1 cellular context compared by ENCODE assay signal in the genomic region with DNA sequence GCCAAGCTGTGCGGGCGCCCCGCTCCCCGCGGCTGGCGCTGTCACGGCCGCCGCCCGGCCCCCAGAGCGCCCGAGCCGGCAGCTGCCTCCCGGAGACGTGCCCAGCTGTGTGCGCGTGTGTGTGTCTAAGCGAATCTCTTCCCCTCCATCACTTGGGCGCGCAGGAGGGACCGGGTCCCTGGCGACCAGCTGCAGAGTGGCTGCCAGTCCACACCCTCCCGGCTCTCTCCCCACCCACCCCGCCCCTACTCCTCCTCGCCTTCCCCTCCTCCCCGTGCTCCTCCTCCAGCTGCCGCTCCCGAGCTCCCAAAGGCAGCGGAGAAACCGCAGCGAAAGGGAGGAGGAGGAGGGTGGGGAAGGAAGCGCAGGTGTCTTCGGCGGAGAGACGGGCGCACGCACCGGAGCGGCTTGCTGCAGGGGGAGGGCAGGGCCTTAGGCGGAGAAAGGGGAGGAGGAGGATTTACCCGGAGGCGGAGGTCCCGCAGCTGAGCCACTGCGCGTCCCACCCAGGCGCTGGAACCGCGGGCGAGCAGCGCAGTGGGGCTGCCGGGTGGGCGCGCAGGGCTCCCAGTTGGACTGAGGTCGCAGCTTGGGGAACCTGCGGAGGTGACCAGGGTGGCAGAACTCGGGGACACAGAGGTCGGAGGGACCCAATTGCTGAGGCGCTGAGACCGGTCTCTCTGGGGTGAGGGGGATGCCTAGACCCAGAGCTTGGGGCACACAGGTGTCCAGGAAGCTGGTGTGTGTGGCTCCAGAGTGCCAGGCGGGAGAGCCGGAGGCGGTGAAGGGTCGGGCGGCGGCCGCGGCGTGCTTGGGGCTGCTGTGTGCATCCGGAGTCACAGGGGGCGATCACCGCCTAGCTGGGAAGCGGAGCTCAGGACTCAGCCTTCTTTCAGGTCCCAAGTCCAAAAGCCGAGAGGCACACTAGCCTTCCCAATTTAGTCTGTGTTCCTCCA.
TF ChIP-seq lines count a peak whose summit lies in the region.

A gene with protein sequence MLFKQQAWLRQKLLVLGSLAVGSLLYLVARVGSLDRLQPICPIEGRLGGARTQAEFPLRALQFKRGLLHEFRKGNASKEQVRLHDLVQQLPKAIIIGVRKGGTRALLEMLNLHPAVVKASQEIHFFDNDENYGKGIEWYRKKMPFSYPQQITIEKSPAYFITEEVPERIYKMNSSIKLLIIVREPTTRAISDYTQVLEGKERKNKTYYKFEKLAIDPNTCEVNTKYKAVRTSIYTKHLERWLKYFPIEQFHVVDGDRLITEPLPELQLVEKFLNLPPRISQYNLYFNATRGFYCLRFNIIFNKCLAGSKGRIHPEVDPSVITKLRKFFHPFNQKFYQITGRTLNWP (minus strand): TSS at position 198 of the 956 bp plus-strand sequence. CDS start 280,178 bp downstream, outside the sequence.

TF ChIP-seq in HepG2, 621 proteins besides CTCF, POLR2A, EP300 and RAD21 (continued from another document and continues in another):
- no peak for TF ChIP-seq CEBPZ (IDR thresholded peaks at IDR 0.05; ENCODE audit: low read length)
- no peak for TF ChIP-seq DZIP1 (CRISPR knock-in tag; IDR thresholded peaks at IDR 0.05)
- no peak; the same call in 1 of the 2 replicates for TF ChIP-seq ZBTB7A (CRISPR knock-in tag; IDR thresholded peaks at IDR 0.05)
- TF ChIP-seq, protein P1, sequence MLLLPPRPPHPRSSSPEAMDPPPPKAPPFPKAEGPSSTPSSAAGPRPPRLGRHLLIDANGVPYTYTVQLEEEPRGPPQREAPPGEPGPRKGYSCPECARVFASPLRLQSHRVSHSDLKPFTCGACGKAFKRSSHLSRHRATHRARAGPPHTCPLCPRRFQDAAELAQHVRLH (CRISPR knock-in tag; IDR thresholded peaks at IDR 0.05; ENCODE audit: borderline replicate concordance, low read depth) = no peak
- TF ChIP-seq, protein P2, sequence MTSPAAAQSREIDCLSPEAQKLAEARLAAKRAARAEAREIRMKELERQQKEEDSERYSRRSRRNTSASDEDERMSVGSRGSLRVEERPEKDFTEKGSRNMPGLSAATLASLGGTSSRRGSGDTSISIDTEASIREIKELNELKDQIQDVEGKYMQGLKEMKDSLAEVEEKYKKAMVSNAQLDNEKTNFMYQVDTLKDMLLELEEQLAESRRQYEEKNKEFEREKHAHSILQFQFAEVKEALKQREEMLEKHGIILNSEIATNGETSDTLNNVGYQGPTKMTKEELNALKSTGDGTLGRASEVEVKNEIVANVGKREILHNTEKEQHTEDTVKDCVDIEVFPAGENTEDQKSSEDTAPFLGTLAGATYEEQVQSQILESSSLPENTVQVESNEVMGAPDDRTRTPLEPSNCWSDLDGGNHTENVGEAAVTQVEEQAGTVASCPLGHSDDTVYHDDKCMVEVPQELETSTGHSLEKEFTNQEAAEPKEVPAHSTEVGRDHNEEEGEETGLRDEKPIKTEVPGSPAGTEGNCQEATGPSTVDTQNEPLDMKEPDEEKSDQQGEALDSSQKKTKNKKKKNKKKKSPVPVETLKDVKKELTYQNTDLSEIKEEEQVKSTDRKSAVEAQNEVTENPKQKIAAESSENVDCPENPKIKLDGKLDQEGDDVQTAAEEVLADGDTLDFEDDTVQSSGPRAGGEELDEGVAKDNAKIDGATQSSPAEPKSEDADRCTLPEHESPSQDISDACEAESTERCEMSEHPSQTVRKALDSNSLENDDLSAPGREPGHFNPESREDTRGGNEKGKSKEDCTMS (CRISPR knock-in tag; conservative IDR thresholded peaks at IDR 0.05) = no peak
- no peak for TF ChIP-seq FOSL1 (CRISPR knock-in tag; IDR thresholded peaks at IDR 0.05; ENCODE audit: borderline replicate concordance)
- TF ChIP-seq MAFG (CRISPR knock-in tag; IDR thresholded peaks at IDR 0.05) = no peak
- TF ChIP-seq, protein P3, sequence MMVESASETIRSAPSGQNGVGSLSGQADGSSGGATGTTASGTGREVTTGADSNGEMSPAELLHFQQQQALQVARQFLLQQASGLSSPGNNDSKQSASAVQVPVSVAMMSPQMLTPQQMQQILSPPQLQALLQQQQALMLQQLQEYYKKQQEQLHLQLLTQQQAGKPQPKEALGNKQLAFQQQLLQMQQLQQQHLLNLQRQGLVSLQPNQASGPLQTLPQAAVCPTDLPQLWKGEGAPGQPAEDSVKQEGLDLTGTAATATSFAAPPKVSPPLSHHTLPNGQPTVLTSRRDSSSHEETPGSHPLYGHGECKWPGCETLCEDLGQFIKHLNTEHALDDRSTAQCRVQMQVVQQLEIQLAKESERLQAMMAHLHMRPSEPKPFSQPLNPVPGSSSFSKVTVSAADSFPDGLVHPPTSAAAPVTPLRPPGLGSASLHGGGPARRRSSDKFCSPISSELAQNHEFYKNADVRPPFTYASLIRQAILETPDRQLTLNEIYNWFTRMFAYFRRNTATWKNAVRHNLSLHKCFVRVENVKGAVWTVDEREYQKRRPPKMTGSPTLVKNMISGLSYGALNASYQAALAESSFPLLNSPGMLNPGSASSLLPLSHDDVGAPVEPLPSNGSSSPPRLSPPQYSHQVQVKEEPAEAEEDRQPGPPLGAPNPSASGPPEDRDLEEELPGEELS (CRISPR knock-in tag; IDR thresholded peaks at IDR 0.05) = peak; percentile 35; the same call in 1 of the 2 replicates
- TF ChIP-seq, protein P4, sequence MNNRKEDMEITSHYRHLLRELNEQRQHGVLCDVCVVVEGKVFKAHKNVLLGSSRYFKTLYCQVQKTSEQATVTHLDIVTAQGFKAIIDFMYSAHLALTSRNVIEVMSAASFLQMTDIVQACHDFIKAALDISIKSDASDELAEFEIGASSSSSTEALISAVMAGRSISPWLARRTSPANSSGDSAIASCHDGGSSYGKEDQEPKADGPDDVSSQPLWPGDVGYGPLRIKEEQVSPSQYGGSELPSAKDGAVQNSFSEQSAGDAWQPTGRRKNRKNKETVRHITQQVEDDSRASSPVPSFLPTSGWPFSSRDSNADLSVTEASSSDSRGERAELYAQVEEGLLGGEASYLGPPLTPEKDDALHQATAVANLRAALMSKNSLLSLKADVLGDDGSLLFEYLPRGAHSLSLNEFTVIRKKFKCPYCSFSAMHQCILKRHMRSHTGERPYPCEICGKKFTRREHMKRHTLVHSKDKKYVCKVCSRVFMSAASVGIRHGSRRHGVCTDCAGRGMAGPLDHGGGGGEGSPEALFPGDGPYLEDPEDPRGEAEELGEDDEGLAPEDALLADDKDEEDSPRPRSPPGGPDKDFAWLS (CRISPR knock-in tag; IDR thresholded peaks at IDR 0.05; ENCODE audit: borderline replicate concordance) = no peak
- no peak for TF ChIP-seq SCMH1 (CRISPR knock-in tag; IDR thresholded peaks at IDR 0.05; ENCODE audit: borderline replicate concordance)
- no peak for TF ChIP-seq ZFYVE20 (CRISPR knock-in tag; IDR thresholded peaks at IDR 0.05; ENCODE audit: borderline replicate concordance, low read depth)
- TF ChIP-seq SAFB2 (CRISPR knock-in tag; IDR thresholded peaks at IDR 0.05; ENCODE audit: borderline replicate concordance, low read depth) = no peak
- TF ChIP-seq SP1 (IDR thresholded peaks at IDR 0.05) = no peak
- no peak for TF ChIP-seq SP1 (CRISPR knock-in tag; IDR thresholded peaks at IDR 0.05)
- TF ChIP-seq SMARCC2 (IDR thresholded peaks at IDR 0.05) = no peak
- no peak for TF ChIP-seq NONO (IDR thresholded peaks at IDR 0.05)
- peak; percentile 56; the same call in 1 of the 2 replicates for TF ChIP-seq NONO (CRISPR knock-in tag; conservative IDR thresholded peaks at IDR 0.05)
- TF ChIP-seq, protein P5, sequence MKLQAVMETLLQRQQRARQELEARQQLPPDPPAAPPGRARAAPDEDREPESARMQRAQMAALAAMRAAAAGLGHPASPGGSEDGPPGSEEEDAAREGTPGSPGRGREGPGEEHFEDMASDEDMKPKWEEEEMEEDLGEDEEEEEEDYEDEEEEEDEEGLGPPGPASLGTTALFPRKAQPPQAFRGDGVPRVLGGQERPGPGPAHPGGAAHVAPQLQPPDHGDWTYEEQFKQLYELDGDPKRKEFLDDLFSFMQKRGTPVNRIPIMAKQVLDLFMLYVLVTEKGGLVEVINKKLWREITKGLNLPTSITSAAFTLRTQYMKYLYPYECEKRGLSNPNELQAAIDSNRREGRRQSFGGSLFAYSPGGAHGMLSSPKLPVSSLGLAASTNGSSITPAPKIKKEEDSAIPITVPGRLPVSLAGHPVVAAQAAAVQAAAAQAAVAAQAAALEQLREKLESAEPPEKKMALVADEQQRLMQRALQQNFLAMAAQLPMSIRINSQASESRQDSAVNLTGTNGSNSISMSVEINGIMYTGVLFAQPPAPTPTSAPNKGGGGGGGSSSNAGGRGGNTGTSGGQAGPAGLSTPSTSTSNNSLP (IDR thresholded peaks at IDR 0.05; ENCODE audit: low read depth, low read length) = no peak
- TF ChIP-seq SYNCRIP (IDR thresholded peaks at IDR 0.05; ENCODE audit: insufficient read depth, low read depth, low read length) = no peak
- no peak for TF ChIP-seq ZBTB21 (CRISPR knock-in tag; IDR thresholded peaks at IDR 0.05)
- TF ChIP-seq CBX2 (IDR thresholded peaks at IDR 0.05; ENCODE audit: low read depth, low read length) = no peak
- TF ChIP-seq CBX2 (CRISPR knock-in tag; IDR thresholded peaks at IDR 0.05; ENCODE audit: low read depth) = no peak
- no peak for TF ChIP-seq ZNF775 (CRISPR knock-in tag; IDR thresholded peaks at IDR 0.05; ENCODE audit: borderline replicate concordance)
- TF ChIP-seq, protein P6, sequence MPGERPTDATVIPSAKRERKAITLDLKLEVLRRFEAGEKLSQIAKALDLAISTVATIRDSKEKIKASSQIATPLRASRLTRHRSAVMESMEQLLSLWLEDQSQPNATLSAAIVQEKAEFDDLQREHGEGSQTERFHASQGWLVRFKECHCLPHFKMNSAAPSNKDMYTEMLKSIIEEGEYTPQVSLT (CRISPR knock-in tag; IDR thresholded peaks at IDR 0.05; ENCODE audit: borderline replicate concordance, low read depth) = no peak
- TF ChIP-seq ARNTL (CRISPR knock-in tag; IDR thresholded peaks at IDR 0.05) = no peak
- TF ChIP-seq ZNF501 (CRISPR knock-in tag; IDR thresholded peaks at IDR 0.05) = peak; percentile 38; the same call in 1 of the 2 replicates
- TF ChIP-seq TP53 (CRISPR knock-in tag; conservative IDR thresholded peaks at IDR 0.05) = no peak
- peak; percentile 53; the same call in 1 of the 2 replicates for TF ChIP-seq THAP11 (CRISPR knock-in tag; IDR thresholded peaks at IDR 0.05)
- 0 out of 2 replicates have a peak, but pooled peaks have one; percentile 38 for TF ChIP-seq ZBTB43 (CRISPR knock-in tag; conservative IDR thresholded peaks at IDR 0.05)
- TF ChIP-seq MAF1 (CRISPR knock-in tag; IDR thresholded peaks at IDR 0.05; ENCODE audit: borderline replicate concordance) = peak; percentile 23; the same call in 1 of the 2 replicates
- no peak for TF ChIP-seq CBX5 (CRISPR knock-in tag; IDR thresholded peaks at IDR 0.05; ENCODE audit: borderline replicate concordance)
- no peak for TF ChIP-seq KLF9 (CRISPR knock-in tag; IDR thresholded peaks at IDR 0.05; ENCODE audit: low read depth)
